1 cellular context compared by ENCODE assay signal in the genomic region with DNA sequence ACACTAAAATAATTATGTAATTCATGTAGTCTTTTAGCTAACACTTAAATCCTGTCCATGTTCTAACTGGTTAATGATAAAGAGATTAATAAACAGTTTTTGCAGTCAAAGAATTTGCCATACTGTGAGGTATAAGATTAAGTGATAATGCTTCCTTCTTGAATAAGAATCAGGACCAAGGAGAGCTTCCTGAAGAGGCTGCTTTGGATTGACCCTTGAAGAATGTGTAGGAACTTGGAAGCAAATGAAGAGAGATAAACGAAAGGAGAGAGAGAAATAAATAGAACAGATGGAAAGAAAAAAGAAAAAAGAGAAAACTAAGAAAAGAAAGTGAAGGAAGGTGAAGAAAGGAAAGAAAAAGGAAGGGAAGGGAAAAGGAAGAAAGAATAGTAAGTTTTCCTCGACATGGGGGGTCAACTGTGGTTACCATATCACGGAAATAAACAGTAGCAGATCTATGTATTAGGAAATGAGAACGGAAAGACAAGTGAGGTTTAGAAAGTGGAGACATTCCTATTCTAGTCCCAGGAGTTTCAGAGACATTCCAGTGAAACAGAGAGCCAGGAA.
A peak's percentile ranks its signal among the peaks of the same experiment; 100 is the strongest.
TF ChIP-seq lines count a peak whose summit lies in the region.

No MANE protein-coding gene starts in this region.

TF ChIP-seq in HCT116, 20 proteins besides CTCF, POLR2A, EP300 and RAD21:
- TF ChIP-seq, protein P1, sequence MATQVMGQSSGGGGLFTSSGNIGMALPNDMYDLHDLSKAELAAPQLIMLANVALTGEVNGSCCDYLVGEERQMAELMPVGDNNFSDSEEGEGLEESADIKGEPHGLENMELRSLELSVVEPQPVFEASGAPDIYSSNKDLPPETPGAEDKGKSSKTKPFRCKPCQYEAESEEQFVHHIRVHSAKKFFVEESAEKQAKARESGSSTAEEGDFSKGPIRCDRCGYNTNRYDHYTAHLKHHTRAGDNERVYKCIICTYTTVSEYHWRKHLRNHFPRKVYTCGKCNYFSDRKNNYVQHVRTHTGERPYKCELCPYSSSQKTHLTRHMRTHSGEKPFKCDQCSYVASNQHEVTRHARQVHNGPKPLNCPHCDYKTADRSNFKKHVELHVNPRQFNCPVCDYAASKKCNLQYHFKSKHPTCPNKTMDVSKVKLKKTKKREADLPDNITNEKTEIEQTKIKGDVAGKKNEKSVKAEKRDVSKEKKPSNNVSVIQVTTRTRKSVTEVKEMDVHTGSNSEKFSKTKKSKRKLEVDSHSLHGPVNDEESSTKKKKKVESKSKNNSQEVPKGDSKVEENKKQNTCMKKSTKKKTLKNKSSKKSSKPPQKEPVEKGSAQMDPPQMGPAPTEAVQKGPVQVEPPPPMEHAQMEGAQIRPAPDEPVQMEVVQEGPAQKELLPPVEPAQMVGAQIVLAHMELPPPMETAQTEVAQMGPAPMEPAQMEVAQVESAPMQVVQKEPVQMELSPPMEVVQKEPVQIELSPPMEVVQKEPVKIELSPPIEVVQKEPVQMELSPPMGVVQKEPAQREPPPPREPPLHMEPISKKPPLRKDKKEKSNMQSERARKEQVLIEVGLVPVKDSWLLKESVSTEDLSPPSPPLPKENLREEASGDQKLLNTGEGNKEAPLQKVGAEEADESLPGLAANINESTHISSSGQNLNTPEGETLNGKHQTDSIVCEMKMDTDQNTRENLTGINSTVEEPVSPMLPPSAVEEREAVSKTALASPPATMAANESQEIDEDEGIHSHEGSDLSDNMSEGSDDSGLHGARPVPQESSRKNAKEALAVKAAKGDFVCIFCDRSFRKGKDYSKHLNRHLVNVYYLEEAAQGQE (IDR thresholded peaks at IDR 0.05; ENCODE audit: low read depth): peak; percentile 36
- TF ChIP-seq, protein P2, sequence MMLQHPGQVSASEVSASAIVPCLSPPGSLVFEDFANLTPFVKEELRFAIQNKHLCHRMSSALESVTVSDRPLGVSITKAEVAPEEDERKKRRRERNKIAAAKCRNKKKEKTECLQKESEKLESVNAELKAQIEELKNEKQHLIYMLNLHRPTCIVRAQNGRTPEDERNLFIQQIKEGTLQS (IDR thresholded peaks at IDR 0.05): no peak
